In genomic region chr6:126040826-126041225, GRCh38 we compare ENCODE assay signal across 9 cellular contexts. TPM values are rescaled to one million over a fixed set of nuclear protein-coding genes. Genes with fewer than 3 reads are reported as not detected.
DNase-seq lines count a peak whose midpoint lies in the region; ATAC-seq lines count a peak whose summit lies in the region.
"Had no signal": no experiment of that assay in that cellular context is flagged by ENCODE, and none has a peak within 500 bp of the region (broad histone marks: within the 10 kb centered on the region; RNA-seq: fewer than 3 reads in every experiment).

No MANE protein-coding gene starts in this region.

- 10 to 11% methylated on average over 1 of the region's 1 CpG for WGBS in GM23248 (ENCODE audit: low coverage in 1 of 2, low lambda C conversion rate in 2 of 2, missing lambda C conversion rate in 2 of 2), 2 experiments

- H3K27me3 ChIP-seq in GM23248 (replicated peaks; ENCODE audit: insufficient read depth): no peaks in the 10 kb centered on the region
- H3K27me3 ChIP-seq: esophagus muscularis mucosa had no signal

- H4K20me1 ChIP-seq in GM23248 (ENCODE audit: insufficient read depth): no peaks in the 10 kb centered on the region

- H3F3A ChIP-seq in GM23248 (ENCODE audit: insufficient read depth): peaks cover 41% of the 10 kb centered on the region

- no peaks in the 10 kb centered on the region for H3K79me2 ChIP-seq in GM23248 (ENCODE audit: insufficient read depth)

- ATAC-seq in esophagus mucosa: peak; percentile 89

- H2AFZ ChIP-seq in GM23248: no peak overlapping the region

- DNase-seq in GM23248 (peak; percentile 84), RKO (ENCODE audit: low spot score) (peak; percentile 50), renal cortical epithelial cell (ENCODE audit: low read depth) (peak; percentile 97), pons (ENCODE audit: low spot score) (no peak), cerebellum (ENCODE audit: low spot score) (no peak), NCI-H82 treated with DMSO at 0.1 percent for 48 hours (lab: John Stamatoyannopoulos, UW; ENCODE audit: unreplicated experiment) (no peak)
- DNase-seq in stimulated activated CD4-positive, alpha-beta T cell treated with anti-CD3 and anti-CD28 coated beads, Interleukin-4, amount 100 ng/mL, for 4 hours: no peak

- peaks cover 7% of the 10 kb centered on the region; the same call in 1 of the 2 replicates for H3K36me3 ChIP-seq in GM23248 (ENCODE audit: low read depth)

- H3K4me2 ChIP-seq in GM23248 (ENCODE audit: unreplicated experiment): peak overlapping the region; percentile 48

- no peak overlapping the region for H3K9ac ChIP-seq in GM23248

- peak overlapping the region; percentile 33 for H3K27ac ChIP-seq in GM23248

- peaks cover 44% of the 10 kb centered on the region for H3K4me1 ChIP-seq in GM23248 (ENCODE audit: insufficient read depth)

- in situ Hi-C loops in GM23248 (cut with MboI): loop anchor here (25.0 kb wide), 2 partner anchors 621 to 1071 kb away; partner anchors contain the start of gene RSPO3

- no peaks in the 10 kb centered on the region for H3K9me3 ChIP-seq in GM23248 (ENCODE audit: low read depth)

- H3K4me3 ChIP-seq in GM23248: no peak overlapping the region
- H3K4me3 ChIP-seq: esophagus muscularis mucosa had no signal

- H3K9me2 ChIP-seq in GM23248 (ENCODE audit: insufficient read depth): no peaks in the 10 kb centered on the region

RNA-seq across cellular contexts. Expression of gene TRMT11, which starts 54.5 kb away (rescaled TPM):
- 19.1 and 24.2 TPM in 2 replicates for total RNA-seq in GM23248 (2014; rRNA removed; shearing (Covaris generic))
- 16.0 and 21.0 TPM in 2 replicates for polyA plus RNA-seq in GM23248 (2016; fragmentation: Nextera tagmentation; extraction: Ambion mirVana)
- total RNA-seq in esophagus mucosa (11.0 TPM), renal cortical epithelial cell (26.9 and 27.2 TPM in 2 replicates), cerebellum (33.8 TPM)

Comparison
In these comparisons a context has a peak if more than half of its experiments do, and no peak if none do; other contexts are left out.
1. DNase-seq: peak in GM23248 (single experiment), RKO (single experiment) and renal cortical epithelial cell (single experiment); none in pons (single experiment), cerebellum (single experiment), stimulated activated CD4-positive, alpha-beta T cell treated with anti-CD3 and anti-CD28 coated beads, Interleukin-4, amount 100 ng/mL, for 4 hours (0 of 2) and NCI-H82 treated with DMSO at 0.1 percent for 48 hours (single experiment).